9 cellular contexts compared by ENCODE assay signal in genomic region chr17:2776589-2777241, GRCh38. TPM values are rescaled to one million over a fixed set of nuclear protein-coding genes. Genes with fewer than 3 reads are reported as not detected.
DNase-seq lines count a peak whose midpoint lies in the region; ATAC-seq and TF ChIP-seq lines count a peak whose summit lies in the region.
"Had no signal": no experiment of that assay in that cellular context is flagged by ENCODE, and none has a peak within 500 bp of the region (broad histone marks: within the 10 kb centered on the region; RNA-seq: fewer than 3 reads in every experiment).

No MANE protein-coding gene starts in this region.

- peak; percentile 89 for DNase-seq in D341Med (ENCODE audit: low spot score)
- peak; percentile 37 for DNase-seq in NCI-H1694 treated with DMSO at 0.1 percent for 48 hours (lab: John Stamatoyannopoulos, UW)
- DNase-seq in cerebellar cortex (ENCODE audit: low spot score) = peak; percentile 44
- no peak for DNase-seq in naive thymus-derived CD8-positive, alpha-beta T cell
- no peak for DNase-seq in vagina (ENCODE audit: extremely low spot score in 2 of 2)
- no peak for DNase-seq in hippocampal formation (lab: John Stamatoyannopoulos, UW)
- no peak for DNase-seq in NAMALWA (ENCODE audit: low spot score)
- no peak for DNase-seq in T-helper 9 cell

- no peaks in the 10 kb centered on the region for H3K36me3 Mint-ChIP-seq in naive thymus-derived CD8-positive, alpha-beta T cell

- no peak for TF ChIP-seq CTCF in vagina (IDR thresholded peaks at IDR 0.05)

- H3K27ac Mint-ChIP-seq in naive thymus-derived CD8-positive, alpha-beta T cell = peak overlapping the region in 2 of 10 donors; percentile 29 to 55

- H3K27me3 ChIP-seq in vagina = peaks cover 5% of the 10 kb centered on the region

- H3K4me3 ChIP-seq in vagina = no peak overlapping the region

- peaks cover 6% of the 10 kb centered on the region for H3K4me1 ChIP-seq in vagina

- no peak overlapping the region for H3K27ac ChIP-seq in vagina
- H3K27ac ChIP-seq: Peyer's patch had no signal

- intact Hi-C loops in vagina (cut with DNase I) = no loop called here

- H3K36me3 ChIP-seq in vagina = no peaks in the 10 kb centered on the region
- H3K36me3 ChIP-seq: Peyer's patch had no signal

- ATAC-seq in naive thymus-derived CD8-positive, alpha-beta T cell = peak; percentile 52 to 74

- H3K4me3 Mint-ChIP-seq in naive thymus-derived CD8-positive, alpha-beta T cell = peak overlapping the region; percentile 26 to 74 (median 54)

- H3K27me3 Mint-ChIP-seq in naive thymus-derived CD8-positive, alpha-beta T cell = peaks cover 26 to 60% (median 35%) of the 10 kb centered on the region in 5 donors

- TF ChIP-seq POLR2A in vagina (IDR thresholded peaks at IDR 0.05) = no peak

- H3K4me1 Mint-ChIP-seq in naive thymus-derived CD8-positive, alpha-beta T cell = peaks cover 6 to 16% (median 10%) of the 10 kb centered on the region in 4 donors

- no peaks in the 10 kb centered on the region for H3K9me3 ChIP-seq in vagina
- H3K9me3 ChIP-seq: Peyer's patch had no signal

- H3K9me3 Mint-ChIP-seq in naive thymus-derived CD8-positive, alpha-beta T cell = no peaks in the 10 kb centered on the region

- POLR2A ChIA-PET in naive thymus-derived CD8-positive, alpha-beta T cell (lab: Charles Lee) = interaction anchor here (0.6 kb wide), 1 partner anchor 9 kb away, joined by 5 read pairs; no protein-coding TSS in a partner anchor

RNA-seq across cellular contexts. Expression of gene RAP1GAP2, which starts 19.5 kb away (rescaled TPM):
- 1 to 10 TPM in 1 of 2 experiments, under 1 TPM in 1; 0.44 to 1.3 TPM for total RNA-seq in naive thymus-derived CD8-positive, alpha-beta T cell
- 1 to 10 TPM in 2 of 3 donors, under 1 TPM in 1; 0.78 to 1.6 (median 1.4) TPM for polyA plus RNA-seq in naive thymus-derived CD8-positive, alpha-beta T cell
- total RNA-seq in vagina = 22.6 TPM

RNA-seq across cellular contexts. Expression of gene CCDC92B, which starts 27.3 kb away (rescaled TPM):
- total RNA-seq in naive thymus-derived CD8-positive, alpha-beta T cell = under 1 TPM; 0.16 to 0.30 TPM
- polyA plus RNA-seq in naive thymus-derived CD8-positive, alpha-beta T cell = not detected
- 0.25 TPM for total RNA-seq in vagina

Comparison
In these comparisons a context has a peak if more than half of its experiments do, and no peak if none do; other contexts are left out.
1. DNase-seq: peak in D341Med (single experiment), NCI-H1694 treated with DMSO at 0.1 percent for 48 hours (single experiment) and cerebellar cortex (single experiment); none in naive thymus-derived CD8-positive, alpha-beta T cell (0 of 10), vagina (0 of 2), hippocampal formation (0 of 2), NAMALWA (single experiment) and T-helper 9 cell (single experiment).
2. RNA of gene RAP1GAP2, which starts 19.5 kb away (total RNA-seq): 22.6 TPM in vagina (single experiment); 0.44 to 1.3 TPM in naive thymus-derived CD8-positive, alpha-beta T cell; every median in the first group is over 10 times any median in the second.